In genomic region chr3:72258366-72258765, GRCh38 we compare ENCODE assay signal across 17 cellular contexts.
DNase-seq lines count a peak whose midpoint lies in the region; ATAC-seq and TF ChIP-seq lines count a peak whose summit lies in the region.
"Had no signal": no experiment of that assay in that cellular context is flagged by ENCODE, and none has a peak within 500 bp of the region (broad histone marks: within the 10 kb centered on the region; RNA-seq: fewer than 3 reads in every experiment).

No MANE protein-coding gene starts in this region.

- no peaks in the 10 kb centered on the region for H3K27me3 ChIP-seq in CD4-positive, CD25-positive, alpha-beta regulatory T cell (ENCODE audit: control insufficient read depth, insufficient read depth, low read length)
- no peaks in the 10 kb centered on the region for H3K27me3 ChIP-seq in vagina
- H3K27me3 ChIP-seq: heart left ventricle had no signal

- no peak for ATAC-seq in CD4-positive, CD25-positive, alpha-beta regulatory T cell (ENCODE audit: low read depth in 2 of 2)
- ATAC-seq in WTC11 (peak; percentile 24), memory B cell (ENCODE audit: low read depth) (no peak), HG02870 (IDR thresholded peaks at IDR 0.05; ENCODE audit: unreplicated experiment) (no peak)
- ATAC-seq: activated CD4-positive, CD25-positive, alpha-beta regulatory T cell treated with anti-CD3 and anti-CD28 coated beads, Interleukin-2, amount 50 U/mL, for 24 hours had no signal

- peaks cover 50% of the 10 kb centered on the region for H3K4me1 ChIP-seq in CD4-positive, CD25-positive, alpha-beta regulatory T cell (ENCODE audit: control insufficient read depth, insufficient read depth, low read length, poor library complexity, severe bottlenecking)
- H3K4me1 ChIP-seq in vagina, result peaks cover 25% of the 10 kb centered on the region

- peaks cover 4% of the 10 kb centered on the region for H3K27me3 Mint-ChIP-seq in CD4-positive, CD25-positive, alpha-beta regulatory T cell
- H3K27me3 Mint-ChIP-seq in WTC11 (ENCODE audit: low read depth) (no peaks in the 10 kb centered on the region; the same call in 1 of the 2 replicates), memory B cell (peaks cover 15% of the 10 kb centered on the region)

- peak in 1 of 3 donors; percentile 72 for DNase-seq in CD4-positive, CD25-positive, alpha-beta regulatory T cell
- peak; percentile 41 for DNase-seq in DMS79 treated with DMSO at 0.1 percent for 48 hours (lab: John Stamatoyannopoulos, UW)
- no peak for DNase-seq in WTC11 (ENCODE audit: low spot score)
- DNase-seq in memory B cell (ENCODE audit: low spot score in 2 of 2), result no peak
- DNase-seq in cerebellar nuclear complex (lab: John Stamatoyannopoulos, UW), result no peak
- no peak for DNase-seq in vagina (ENCODE audit: extremely low spot score in 2 of 2)
- no peak for DNase-seq in NCI-H2029 (lab: John Stamatoyannopoulos, UW)
- DNase-seq: activated T-cell treated with anti-CD3 and anti-CD28 coated beads, Interleukin-2, amount 50 U/mL, for 24 hours; esophagus squamous epithelium; GDM1; NCI-H526 treated with DMSO at 0.1 percent for 48 hours; trophoblast cell had no signal

- POLR2A ChIA-PET in WTC11 (lab: Charles Lee), result no interaction called here

- no peak for TF ChIP-seq POLR2A in vagina (IDR thresholded peaks at IDR 0.05)

- peak overlapping the region; percentile 93 to 96 (median 94) for H3K27ac Mint-ChIP-seq in CD4-positive, CD25-positive, alpha-beta regulatory T cell
- 0 out of 2 replicates have a peak overlapping the region, but pooled peaks have one; percentile 21 for H3K27ac Mint-ChIP-seq in WTC11
- peak overlapping the region; percentile 26 for H3K27ac Mint-ChIP-seq in memory B cell
- H3K27ac Mint-ChIP-seq: activated T-cell treated with anti-CD3 and anti-CD28 coated beads, Interleukin-2, amount 50 U/mL, for 24 hours had no signal

- H3K9me3 ChIP-seq in CD4-positive, CD25-positive, alpha-beta regulatory T cell (ENCODE audit: control insufficient read depth in 2 of 2, low read length in 2 of 2), result no peaks in the 10 kb centered on the region
- H3K9me3 ChIP-seq in vagina, result no peaks in the 10 kb centered on the region
- H3K9me3 ChIP-seq: esophagus squamous epithelium had no signal

- H3K9me3 Mint-ChIP-seq in CD4-positive, CD25-positive, alpha-beta regulatory T cell, result peaks cover 0 to 3% (median 0%) of the 10 kb centered on the region in 7 donors
- H3K9me3 Mint-ChIP-seq in WTC11 (peaks cover 1% of the 10 kb centered on the region; the same call in 1 of the 2 replicates), memory B cell (no peaks in the 10 kb centered on the region)

- peak overlapping the region; percentile 7 for H3K4me3 ChIP-seq in CD4-positive, CD25-positive, alpha-beta regulatory T cell (ENCODE audit: low read depth, low read length)
- H3K4me3 ChIP-seq in vagina, result no peak overlapping the region
- H3K4me3 ChIP-seq: coronary artery, esophagus squamous epithelium, heart left ventricle had no signal

- H3K27ac ChIP-seq in CD4-positive, CD25-positive, alpha-beta regulatory T cell (ENCODE audit: insufficient read depth, low read length, poor library complexity, severe bottlenecking), result peak overlapping the region; percentile 41
- no peak overlapping the region for H3K27ac ChIP-seq in vagina
- H3K27ac ChIP-seq: C4-2B, coronary artery, esophagus squamous epithelium, heart left ventricle had no signal

- peak overlapping the region; percentile 52 to 83 (median 59) for H3K4me3 Mint-ChIP-seq in CD4-positive, CD25-positive, alpha-beta regulatory T cell
- H3K4me3 Mint-ChIP-seq in WTC11 (no peak overlapping the region), memory B cell (peak overlapping the region; percentile 27)
- H3K4me3 Mint-ChIP-seq: activated T-cell treated with anti-CD3 and anti-CD28 coated beads, Interleukin-2, amount 50 U/mL, for 24 hours had no signal

- H3K36me3 Mint-ChIP-seq in CD4-positive, CD25-positive, alpha-beta regulatory T cell, result peaks cover 8% of the 10 kb centered on the region
- H3K36me3 Mint-ChIP-seq in WTC11 (no peaks in the 10 kb centered on the region), memory B cell (no peaks in the 10 kb centered on the region)

- H3K4me1 Mint-ChIP-seq in CD4-positive, CD25-positive, alpha-beta regulatory T cell, result peaks cover 25 to 64% (median 35%) of the 10 kb centered on the region in 4 donors
- peaks cover 25% of the 10 kb centered on the region for H3K4me1 Mint-ChIP-seq in WTC11
- H3K4me1 Mint-ChIP-seq in memory B cell, result peaks cover 10% of the 10 kb centered on the region

- no peaks in the 10 kb centered on the region for H3K36me3 ChIP-seq in CD4-positive, CD25-positive, alpha-beta regulatory T cell (ENCODE audit: control insufficient read depth, insufficient read depth, low read length)
- no peaks in the 10 kb centered on the region for H3K36me3 ChIP-seq in vagina
- H3K36me3 ChIP-seq: esophagus squamous epithelium, heart left ventricle had no signal

- intact Hi-C loops in vagina (cut with DNase I), result no loop called here

- CTCF ChIA-PET in WTC11 (lab: Charles Lee), result interaction anchor here (0.6 to 1.9 kb wide), 2 partner anchors 49 to 328 kb away, joined by 3 to 6 read pairs; no protein-coding TSS in a partner anchor

- TF ChIP-seq CTCF in WTC11 (IDR thresholded peaks at IDR 0.05), result no peak
- no peak for TF ChIP-seq CTCF in vagina (IDR thresholded peaks at IDR 0.05)

TF ChIP-seq in WTC11, 78 proteins besides CTCF, POLR2A, EP300 and RAD21 (continues in another document):
- TF ChIP-seq ZBTB43 (CRISPR knock-in tag; IDR thresholded peaks at IDR 0.05) (no peak), IRF1 (CRISPR knock-in tag; IDR thresholded peaks at IDR 0.05) (no peak), ZNF232 (CRISPR knock-in tag; IDR thresholded peaks at IDR 0.05) (no peak), NR1H2 (CRISPR knock-in tag; IDR thresholded peaks at IDR 0.05) (no peak), ZBTB21 (CRISPR knock-in tag; IDR thresholded peaks at IDR 0.05; ENCODE audit: borderline replicate concordance) (no peak), JAZF1 (CRISPR knock-in tag; IDR thresholded peaks at IDR 0.05) (no peak), ARID4B (CRISPR knock-in tag; IDR thresholded peaks at IDR 0.05; ENCODE audit: borderline replicate concordance) (no peak)

Comparison
In these comparisons a context has a peak if more than half of its experiments do, and no peak if none do; other contexts are left out.
1. H3K27ac Mint-ChIP-seq: peak in every context shown above with its lines; median percentile 94 in CD4-positive, CD25-positive, alpha-beta regulatory T cell; 26 in memory B cell; 21 in WTC11.